ENCODE assay signal across 22 cellular contexts in the genomic region with DNA sequence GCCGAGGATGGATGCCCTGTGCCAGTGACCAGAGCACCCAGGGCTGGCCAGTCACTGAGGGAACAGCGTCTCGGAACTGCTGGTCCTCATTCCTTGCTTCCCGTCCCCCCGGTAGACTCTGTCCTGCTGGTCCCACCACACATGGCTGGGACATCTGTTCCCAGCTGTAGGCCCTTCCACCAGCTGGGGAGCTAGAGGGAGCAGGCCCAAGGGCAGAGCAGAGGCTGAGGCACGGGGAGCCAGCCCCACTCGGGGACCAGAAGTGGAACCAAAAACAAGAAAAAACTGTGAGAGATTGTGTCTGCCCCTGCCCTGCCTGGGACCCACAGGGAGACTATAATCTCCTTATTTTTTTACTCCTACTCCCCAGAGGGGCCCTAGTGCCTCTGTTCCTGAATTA. TPM values are rescaled to one million over a fixed set of nuclear protein-coding genes. Genes with fewer than 3 reads are reported as not detected.
DNase-seq lines count a peak whose midpoint lies in the region; ATAC-seq and TF ChIP-seq lines count a peak whose summit lies in the region.
"Had no signal": no experiment of that assay in that cellular context is flagged by ENCODE, and none has a peak within 500 bp of the region (broad histone marks: within the 10 kb centered on the region; RNA-seq: fewer than 3 reads in every experiment).

No MANE protein-coding gene starts in this region.

- H3K36me3 ChIP-seq in HUES48 (ENCODE audit: control insufficient read depth, insufficient read depth, low read length): peaks cover 53% of the 10 kb centered on the region
- H3K36me3 ChIP-seq: gastrocnemius medialis had no signal

- H3K27me3 Mint-ChIP-seq in effector memory CD8-positive, alpha-beta T cell: no peaks in the 10 kb centered on the region

- peak overlapping the region; percentile 33 for H3K27ac ChIP-seq in HUES48 (ENCODE audit: low read depth, low read length)
- H3K27ac ChIP-seq: gastrocnemius medialis had no signal

- H3K4me3 ChIP-seq in HUES48 (ENCODE audit: low read depth, low read length): no peak overlapping the region
- H3K4me3 ChIP-seq: esophagus muscularis mucosa, gastrocnemius medialis had no signal

- POLR2A ChIA-PET in HEK293T (lab: Yijun Ruan, JAX): no interaction called here

- no peaks in the 10 kb centered on the region for H3K9me3 Mint-ChIP-seq in effector memory CD8-positive, alpha-beta T cell
- H3K9me3 Mint-ChIP-seq: stimulated activated naive B cell treated with anti-CD40 and anti-IgM and Interleukin-4, amounts not matched to agents 10 μg/mL and 1 μg/mL and 100 μg/mL, for 72 hours had no signal

- H3K4me1 ChIP-seq in HUES48 (ENCODE audit: control insufficient read depth, insufficient read depth, low read length): peaks cover 7% of the 10 kb centered on the region; the same call in 1 of the 2 replicates

- peaks cover 49 to 50% of the 10 kb centered on the region in 2 donors for H3K4me1 Mint-ChIP-seq in effector memory CD8-positive, alpha-beta T cell (ENCODE audit: low read depth in 2 of 2)

- intact Hi-C loops in left ventricle myocardium superior (cut with micrococcal nuclease) (no loop called here), cardiac septum (cut with DNase I) (loop anchor here (10.0 kb wide), 1 partner anchor 196 kb away; no protein-coding TSS in a partner anchor), sciatic nerve (cut with DNase I) (no loop called here)

- H3K9ac ChIP-seq in HUES48 (ENCODE audit: low read depth, low read length): no peak overlapping the region

- CTCF ChIA-PET in HEK293T (lab: Yijun Ruan, JAX): interaction anchor here (3.2 kb wide), 1 partner anchor 14 kb away, joined by 19 read pairs; no protein-coding TSS in a partner anchor

- H3K36me3 Mint-ChIP-seq in effector memory CD8-positive, alpha-beta T cell (ENCODE audit: insufficient read depth): peaks cover 59% of the 10 kb centered on the region

- H3K27me3 ChIP-seq in HUES48 (ENCODE audit: control insufficient read depth, insufficient read depth, low read length): peaks cover 10% of the 10 kb centered on the region
- H3K27me3 ChIP-seq: esophagus muscularis mucosa had no signal

- ATAC-seq in left ventricle myocardium superior (peak; percentile 48), sciatic nerve (no peak), HG03135 (IDR thresholded peaks at IDR 0.05; ENCODE audit: unreplicated experiment) (no peak)
- ATAC-seq in effector memory CD8-positive, alpha-beta T cell (replicated peaks): no peak
- ATAC-seq: gastrocnemius medialis; stimulated activated naive B cell treated with anti-CD40 and anti-IgM and Interleukin-4, amounts not matched to agents 10 μg/mL and 1 μg/mL and 100 μg/mL, for 72 hours had no signal

- peak overlapping the region; percentile 2 to 39 for H3K27ac Mint-ChIP-seq in effector memory CD8-positive, alpha-beta T cell
- H3K27ac Mint-ChIP-seq: stimulated activated naive B cell treated with anti-CD40 and anti-IgM and Interleukin-4, amounts not matched to agents 10 μg/mL and 1 μg/mL and 100 μg/mL, for 72 hours had no signal

- H3K9me3 ChIP-seq in HUES48 (ENCODE audit: control insufficient read depth, insufficient read depth, low read length): no peaks in the 10 kb centered on the region
- H3K9me3 ChIP-seq: esophagus muscularis mucosa, gastrocnemius medialis had no signal

- no peak overlapping the region for H3K4me3 Mint-ChIP-seq in effector memory CD8-positive, alpha-beta T cell
- H3K4me3 Mint-ChIP-seq: stimulated activated naive B cell treated with anti-CD40 and anti-IgM and Interleukin-4, amounts not matched to agents 10 μg/mL and 1 μg/mL and 100 μg/mL, for 72 hours had no signal

- DNase-seq in left ventricle myocardium superior (peak; percentile 39), cardiac septum (ENCODE audit: low spot score) (no peak), HEK293T (ENCODE audit: extremely low spot score) (no peak), sciatic nerve (ENCODE audit: low spot score) (no peak)
- DNase-seq in effector memory CD8-positive, alpha-beta T cell: no peak
- DNase-seq: activated CD4-positive, alpha-beta T cell treated with anti-CD3 and anti-CD28 coated beads, Interleukin-2, amount 50 U/mL, for 4 hours; cerebellar nuclear complex; DND-41; effector CD4-positive, alpha-beta T cell; gastrocnemius medialis; islet precursor cell; mammary epithelial cell; NCI-H1417 treated with DMSO at 0.1 percent for 48 hours; NCI-H526 treated with DMSO at 0.1 percent for 48 hours; RPMI8226; small intestine; stimulated activated CD4-positive, alpha-beta T cell treated with anti-CD3 and anti-CD28 coated beads, Interleukin-2, amount 100 ng/mL, for 24 hours; stimulated activated naive B cell treated with anti-CD40 and anti-IgM and Interleukin-4, amounts not matched to agents 10 μg/mL and 1 μg/mL and 100 μg/mL, for 72 hours; T-helper 9 cell had no signal

TF ChIP-seq in HEK293T, 16 proteins besides CTCF, POLR2A, EP300 and RAD21:
- TF ChIP-seq HDGF (IDR thresholded peaks at IDR 0.05; ENCODE audit: borderline replicate concordance) (no peak), SUZ12 (IDR thresholded peaks at IDR 0.05) (no peak)

RNA-seq across cellular contexts. Expression of a gene that starts 23.8 kb away (rescaled TPM):
- total RNA-seq in left ventricle myocardium superior: 9.2 TPM
- total RNA-seq in cardiac septum: 22.5 TPM
- total RNA-seq in sciatic nerve: 78.3 TPM

RNA-seq across cellular contexts. Expression of a gene that starts 28.2 kb away (rescaled TPM):
- total RNA-seq in left ventricle myocardium superior: 0.27 TPM
- total RNA-seq in cardiac septum: 0.70 TPM
- not detected for total RNA-seq in sciatic nerve
- total RNA-seq: esophagus muscularis mucosa, gastrocnemius medialis, mammary epithelial cell had no signal

RNA-seq across cellular contexts. Expression of a gene that starts 56.0 kb away (rescaled TPM):
- 15.3 TPM for total RNA-seq in left ventricle myocardium superior
- 5.2 TPM for total RNA-seq in cardiac septum
- total RNA-seq in sciatic nerve: 26.6 TPM
